ENCODE assay signal across 8 cellular contexts in genomic region chr7:143345428-143345900, GRCh38. TPM values are rescaled to one million over a fixed set of nuclear protein-coding genes. Genes with fewer than 3 reads are reported as not detected.
DNase-seq lines count a peak whose midpoint lies in the region; ATAC-seq and TF ChIP-seq lines count a peak whose summit lies in the region.

No MANE protein-coding gene starts in this region.

- 7 to 8% methylated on average over 23 to 35 of the region's 35 CpGs for WGBS in mesodermal cell (ENCODE audit: insufficient coverage in 2 of 2), 2 experiments

- intact Hi-C loops in OCI-LY7 (cut with micrococcal nuclease; ENCODE audit: unreplicated experiment), result no loop called here

- peak; percentile 81 for DNase-seq in activated CD4-positive, alpha-beta T cell treated with anti-CD3 and anti-CD28 coated beads for 48 hours
- peak; percentile 33 to 47 for DNase-seq in stimulated activated CD8-positive, alpha-beta memory T cell treated with anti-CD3 and anti-CD28 coated beads, Interleukin-7, amount 100 ng/mL, for 4 hours (ENCODE audit: low read depth in 2 of 2)
- DNase-seq in OCI-LY7 (ENCODE audit: low spot score), result no peak

- no peaks in the 10 kb centered on the region for H3K27me3 ChIP-seq in duodenal mucosa (ENCODE audit: control insufficient read depth in 1 of 2, insufficient read depth in 2 of 2, low read length in 2 of 2)

- no peak overlapping the region for H2AFZ ChIP-seq in OCI-LY7 (ENCODE audit: low read length)

- peak; percentile 80 for ATAC-seq in GM18909 (IDR thresholded peaks at IDR 0.05; ENCODE audit: poor library complexity, unreplicated experiment)
- peak; percentile 89 for ATAC-seq in HG03521 (IDR thresholded peaks at IDR 0.05; ENCODE audit: unreplicated experiment)
- no peak for ATAC-seq in HG03520 (IDR thresholded peaks at IDR 0.05; ENCODE audit: unreplicated experiment)

- BruUV-seq in OCI-LY7 (replicated peaks; lab: Mats Ljungman, UMichigan), result no TSS peak

- H3K9me3 ChIP-seq in duodenal mucosa (ENCODE audit: control insufficient read depth in 1 of 2, low read length in 2 of 2) (no peaks in the 10 kb centered on the region), mesodermal cell (ENCODE audit: control insufficient read depth, low read length) (no peaks in the 10 kb centered on the region), OCI-LY7 (ENCODE audit: low read length) (no peaks in the 10 kb centered on the region)

- CTCF ChIA-PET in OCI-LY7 (lab: Charles Lee; ENCODE audit: unreplicated experiment), result no interaction called here

- POLR2A ChIA-PET in OCI-LY7 (lab: Charles Lee), result no interaction called here

- no peak overlapping the region for H3K27ac ChIP-seq in duodenal mucosa (ENCODE audit: low read depth, low read length)
- H3K27ac ChIP-seq in mesodermal cell (ENCODE audit: low read depth, low read length, severe bottlenecking), result no peak overlapping the region
- no peak overlapping the region for H3K27ac ChIP-seq in OCI-LY7 (ENCODE audit: low read depth, low read length, poor library complexity, severe bottlenecking)

- H3K36me3 ChIP-seq in duodenal mucosa (ENCODE audit: control insufficient read depth in 1 of 2, insufficient read depth in 2 of 2, low read length in 2 of 2), result no peaks in the 10 kb centered on the region
- H3K36me3 ChIP-seq in mesodermal cell (ENCODE audit: control insufficient read depth, insufficient read depth, low read length), result no peaks in the 10 kb centered on the region
- no peaks in the 10 kb centered on the region for H3K36me3 ChIP-seq in OCI-LY7 (ENCODE audit: insufficient read depth, low read length)

- H4K20me1 ChIP-seq in OCI-LY7 (ENCODE audit: insufficient read depth, low read length), result no peaks in the 10 kb centered on the region

- no peak overlapping the region for H3K4me2 ChIP-seq in OCI-LY7 (ENCODE audit: low read length)

- H3K4me3 ChIP-seq in duodenal mucosa (ENCODE audit: low read depth in 1 of 2, low read length in 2 of 2), result peak overlapping the region; percentile 18 to 50
- peak overlapping the region; percentile 14 for H3K4me3 ChIP-seq in mesodermal cell (ENCODE audit: extremely low read depth, insufficient read depth, low read length, poor library complexity, severe bottlenecking)
- no peak overlapping the region for H3K4me3 ChIP-seq in OCI-LY7 (ENCODE audit: low read depth, low read length, poor library complexity, severe bottlenecking)

- no peak for TF ChIP-seq CTCF in OCI-LY7 (conservative IDR thresholded peaks at IDR 0.05; ENCODE audit: low read length)

- H3K4me1 ChIP-seq in duodenal mucosa (ENCODE audit: control insufficient read depth in 1 of 2, insufficient read depth in 2 of 2, low read length in 2 of 2), result no peaks in the 10 kb centered on the region
- H3K4me1 ChIP-seq in mesodermal cell (ENCODE audit: control insufficient read depth, insufficient read depth, low read length, poor library complexity, severe bottlenecking), result no peaks in the 10 kb centered on the region
- no peaks in the 10 kb centered on the region for H3K4me1 ChIP-seq in OCI-LY7 (ENCODE audit: insufficient read depth, low read length, poor library complexity, severe bottlenecking)

- H3K9ac ChIP-seq in duodenal mucosa (ENCODE audit: low read depth in 1 of 2, low read length in 2 of 2), result peak overlapping the region; percentile 32 to 40

- no peaks in the 10 kb centered on the region for H3K79me2 ChIP-seq in OCI-LY7 (ENCODE audit: insufficient read depth, low read depth, low read length)

- no peaks in the 10 kb centered on the region for H3K9me2 ChIP-seq in OCI-LY7 (ENCODE audit: insufficient read depth, low read length)

RNA-seq across cellular contexts. Expression of gene FAM131B, which starts 17.0 kb away (rescaled TPM):
- polyA plus RNA-seq in mesodermal cell (2013, experiment 1 of 2), result 7.7 TPM
- polyA plus RNA-seq in mesodermal cell (2013, experiment 2 of 2), result 6.6 TPM
- not detected in 2 replicates for total RNA-seq in OCI-LY7 (2014; rRNA removed; shearing (Covaris generic))
- not detected in 2 replicates for total RNA-seq in OCI-LY7 (2022)

RNA-seq across cellular contexts. Expression of gene CLCN1, which starts 29.6 kb away (rescaled TPM):
- not detected for polyA plus RNA-seq in mesodermal cell (2013, experiment 1 of 2)
- not detected for polyA plus RNA-seq in mesodermal cell (2013, experiment 2 of 2)
- total RNA-seq in OCI-LY7 (2014; rRNA removed; shearing (Covaris generic)), result not detected in 2 replicates
- not detected in 2 replicates for total RNA-seq in OCI-LY7 (2022)

RNA-seq across cellular contexts. Expression of gene ZYX, which starts 35.7 kb away (rescaled TPM):
- polyA plus RNA-seq in mesodermal cell (2013, experiment 1 of 2), result 271 TPM
- 222 TPM for polyA plus RNA-seq in mesodermal cell (2013, experiment 2 of 2)
- total RNA-seq in OCI-LY7 (2014; rRNA removed; shearing (Covaris generic)), result 0.31 and 0.44 TPM in 2 replicates
- total RNA-seq in OCI-LY7 (2022), result 2.8 and 4.2 TPM in 2 replicates

RNA-seq across cellular contexts. Expression of gene CASP2, which starts 57.3 kb away (rescaled TPM):
- polyA plus RNA-seq in mesodermal cell (2013, experiment 1 of 2), result 19.0 TPM
- 16.4 TPM for polyA plus RNA-seq in mesodermal cell (2013, experiment 2 of 2)
- 27.2 and 33.9 TPM in 2 replicates for total RNA-seq in OCI-LY7 (2014; rRNA removed; shearing (Covaris generic))
- 60.5 and 61.6 TPM in 2 replicates for total RNA-seq in OCI-LY7 (2022)
